In the genomic region with DNA sequence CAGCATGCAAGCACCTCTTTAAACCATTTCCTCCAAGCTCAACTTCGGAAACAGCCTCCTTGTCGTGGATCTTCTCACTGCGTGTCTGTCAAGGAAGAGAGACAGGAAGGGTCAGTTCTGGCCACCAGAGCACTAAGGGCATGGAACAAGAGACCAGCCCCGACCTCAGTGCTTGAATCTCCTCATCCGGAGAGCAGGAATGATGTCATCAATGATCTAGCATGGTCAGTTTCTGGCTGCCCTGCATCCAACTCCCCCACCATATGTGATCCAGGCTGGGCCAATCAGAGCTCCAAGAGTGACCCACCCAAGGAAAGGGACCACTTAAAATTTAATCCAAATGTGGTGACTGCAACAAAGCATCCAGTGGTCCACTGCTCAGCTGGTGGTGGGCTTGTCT, we compare ENCODE assay signal across 1 cellular context.
TF ChIP-seq lines count a peak whose summit lies in the region.

No MANE protein-coding gene starts in this region.

TF ChIP-seq in HEK293, 187 proteins besides CTCF, POLR2A, EP300 and RAD21 (continued from another document):
- TF ChIP-seq, protein P1, sequence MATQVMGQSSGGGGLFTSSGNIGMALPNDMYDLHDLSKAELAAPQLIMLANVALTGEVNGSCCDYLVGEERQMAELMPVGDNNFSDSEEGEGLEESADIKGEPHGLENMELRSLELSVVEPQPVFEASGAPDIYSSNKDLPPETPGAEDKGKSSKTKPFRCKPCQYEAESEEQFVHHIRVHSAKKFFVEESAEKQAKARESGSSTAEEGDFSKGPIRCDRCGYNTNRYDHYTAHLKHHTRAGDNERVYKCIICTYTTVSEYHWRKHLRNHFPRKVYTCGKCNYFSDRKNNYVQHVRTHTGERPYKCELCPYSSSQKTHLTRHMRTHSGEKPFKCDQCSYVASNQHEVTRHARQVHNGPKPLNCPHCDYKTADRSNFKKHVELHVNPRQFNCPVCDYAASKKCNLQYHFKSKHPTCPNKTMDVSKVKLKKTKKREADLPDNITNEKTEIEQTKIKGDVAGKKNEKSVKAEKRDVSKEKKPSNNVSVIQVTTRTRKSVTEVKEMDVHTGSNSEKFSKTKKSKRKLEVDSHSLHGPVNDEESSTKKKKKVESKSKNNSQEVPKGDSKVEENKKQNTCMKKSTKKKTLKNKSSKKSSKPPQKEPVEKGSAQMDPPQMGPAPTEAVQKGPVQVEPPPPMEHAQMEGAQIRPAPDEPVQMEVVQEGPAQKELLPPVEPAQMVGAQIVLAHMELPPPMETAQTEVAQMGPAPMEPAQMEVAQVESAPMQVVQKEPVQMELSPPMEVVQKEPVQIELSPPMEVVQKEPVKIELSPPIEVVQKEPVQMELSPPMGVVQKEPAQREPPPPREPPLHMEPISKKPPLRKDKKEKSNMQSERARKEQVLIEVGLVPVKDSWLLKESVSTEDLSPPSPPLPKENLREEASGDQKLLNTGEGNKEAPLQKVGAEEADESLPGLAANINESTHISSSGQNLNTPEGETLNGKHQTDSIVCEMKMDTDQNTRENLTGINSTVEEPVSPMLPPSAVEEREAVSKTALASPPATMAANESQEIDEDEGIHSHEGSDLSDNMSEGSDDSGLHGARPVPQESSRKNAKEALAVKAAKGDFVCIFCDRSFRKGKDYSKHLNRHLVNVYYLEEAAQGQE (tag by site-specific recombination; IDR thresholded peaks at IDR 0.05), result no peak
- TF ChIP-seq, protein P2, sequence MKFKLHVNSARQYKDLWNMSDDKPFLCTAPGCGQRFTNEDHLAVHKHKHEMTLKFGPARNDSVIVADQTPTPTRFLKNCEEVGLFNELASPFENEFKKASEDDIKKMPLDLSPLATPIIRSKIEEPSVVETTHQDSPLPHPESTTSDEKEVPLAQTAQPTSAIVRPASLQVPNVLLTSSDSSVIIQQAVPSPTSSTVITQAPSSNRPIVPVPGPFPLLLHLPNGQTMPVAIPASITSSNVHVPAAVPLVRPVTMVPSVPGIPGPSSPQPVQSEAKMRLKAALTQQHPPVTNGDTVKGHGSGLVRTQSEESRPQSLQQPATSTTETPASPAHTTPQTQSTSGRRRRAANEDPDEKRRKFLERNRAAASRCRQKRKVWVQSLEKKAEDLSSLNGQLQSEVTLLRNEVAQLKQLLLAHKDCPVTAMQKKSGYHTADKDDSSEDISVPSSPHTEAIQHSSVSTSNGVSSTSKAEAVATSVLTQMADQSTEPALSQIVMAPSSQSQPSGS (tag by site-specific recombination; IDR thresholded peaks at IDR 0.05; ENCODE audit: low read depth), result peak; percentile 53; the same call in 1 of the 2 replicates
- no peak for TF ChIP-seq ZNF335 (tag by site-specific recombination; conservative IDR thresholded peaks at IDR 0.05)
- no peak for TF ChIP-seq ZNF404 (tag by site-specific recombination; IDR thresholded peaks at IDR 0.05)
